18 cellular contexts compared by ENCODE assay signal in the genomic region with DNA sequence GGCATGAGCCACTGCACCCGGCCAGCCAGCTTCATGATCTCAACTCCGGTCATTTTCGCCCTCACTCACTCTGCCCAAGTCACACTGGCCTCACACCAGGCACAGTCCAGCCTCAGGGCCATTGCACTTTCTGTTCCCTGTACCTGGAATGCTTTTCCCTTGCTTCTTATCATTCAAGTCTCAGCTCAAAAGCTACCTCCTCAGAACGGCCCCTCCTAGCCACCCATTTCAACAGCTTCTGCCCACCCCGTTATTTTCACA.
"Had no signal": no experiment of that assay in that cellular context is flagged by ENCODE, and none has a peak within 500 bp of the region (broad histone marks: within the 10 kb centered on the region; RNA-seq: fewer than 3 reads in every experiment).

No MANE protein-coding gene starts in this region.

- H3K27ac ChIP-seq: brain microvascular endothelial cell, foreskin keratinocyte, left lung, psoas muscle, right atrium auricular region, thyroid gland had no signal

- H3K36me3 Mint-ChIP-seq: activated naive CD4-positive, alpha-beta T cell treated with anti-CD3 and anti-CD28 coated beads, Interleukin-2, amount 50 U/mL, for 24 hours had no signal

- H3K27ac Mint-ChIP-seq: activated naive CD4-positive, alpha-beta T cell treated with anti-CD3 and anti-CD28 coated beads, Interleukin-2, amount 50 U/mL, for 24 hours had no signal

- H3K4me3 Mint-ChIP-seq: activated naive CD4-positive, alpha-beta T cell treated with anti-CD3 and anti-CD28 coated beads, Interleukin-2, amount 50 U/mL, for 24 hours had no signal

- DNase-seq: activated CD4-positive, alpha-beta T cell treated with anti-CD3 and anti-CD28 coated beads for 1 hour; activated gamma-delta T cell treated with Interleukin-2 at 50 U/mL for 16 hours; activated T-cell treated with anti-CD3 and anti-CD28 coated beads, Interleukin-2, amount 50 U/mL, for 1 hour; anterior cingulate cortex; brain microvascular endothelial cell; caudate nucleus; dermis blood vessel endothelial cell; effector CD8-positive, alpha-beta T cell; foreskin keratinocyte; left lung; midbrain; psoas muscle; stimulated activated CD4-positive, alpha-beta T cell treated with anti-CD3 and anti-CD28 coated beads, Interleukin-4, amount 100 ng/mL, for 24 hours; stimulated activated naive CD4-positive, alpha-beta T cell treated with Interleukin-2 at 50 U/mL for 16 hours; substantia nigra; thyroid gland had no signal

- ATAC-seq: foreskin keratinocyte, left lung, psoas muscle had no signal

- H3K9me3 Mint-ChIP-seq: activated naive CD4-positive, alpha-beta T cell treated with anti-CD3 and anti-CD28 coated beads, Interleukin-2, amount 50 U/mL, for 24 hours had no signal

- H3K27me3 Mint-ChIP-seq: activated naive CD4-positive, alpha-beta T cell treated with anti-CD3 and anti-CD28 coated beads, Interleukin-2, amount 50 U/mL, for 24 hours had no signal
